27 cellular contexts compared by ENCODE assay signal in the genomic region with DNA sequence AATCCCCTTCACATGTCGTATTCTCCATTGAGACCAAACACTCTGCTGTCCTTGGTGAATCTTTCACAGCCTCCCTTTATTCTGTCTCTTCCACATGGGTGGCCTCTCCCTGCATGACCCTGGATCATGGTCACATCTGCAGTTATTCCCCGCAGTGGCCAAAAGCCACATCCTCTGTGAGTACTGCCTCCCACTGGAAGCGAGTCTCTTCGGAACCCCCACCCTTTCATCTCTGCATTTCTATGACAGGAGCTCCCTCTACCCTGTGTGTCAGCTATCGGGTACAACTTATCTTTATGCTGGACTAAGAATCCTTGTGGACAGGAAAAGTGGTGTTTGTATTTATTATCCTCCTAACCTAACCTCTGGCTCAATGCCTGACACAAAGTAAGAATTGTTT. TPM values are rescaled to one million over a fixed set of nuclear protein-coding genes. Genes with fewer than 3 reads are reported as not detected.
"Had no signal": no experiment of that assay in that cellular context is flagged by ENCODE, and none has a peak within 500 bp of the region (broad histone marks: within the 10 kb centered on the region; RNA-seq: fewer than 3 reads in every experiment).

No MANE protein-coding gene starts in this region.

- H3K36me3 ChIP-seq: ascending aorta had no signal

- FAIRE-seq: TTC549 had no signal

- H3K27ac ChIP-seq: ascending aorta, body of pancreas, RWPE1 had no signal

- H3K4me1 Mint-ChIP-seq: activated CD4-positive, alpha-beta T cell treated with anti-CD3 and anti-CD28 coated beads, Interleukin-2, amount 10 ng/mL, durations not matched to agents 7 days and 5 days; activated naive CD8-positive, alpha-beta T cell treated with anti-CD3 and anti-CD28 coated beads, Interleukin-2, amount 50 U/mL, for 24 hours had no signal

- DNase-seq: activated B cell treated with CpG ODN at 0.5 μM for 24 hours; activated CD4-positive, alpha-beta memory T cell treated with anti-CD3 and anti-CD28 coated beads for 36 hours; activated CD4-positive, alpha-beta T cell treated with anti-CD3 and anti-CD28 coated beads, Interleukin-2, amount 10 ng/mL, durations not matched to agents 7 days and 5 days; activated CD8-positive, alpha-beta memory T cell treated with anti-CD3 and anti-CD28 coated beads for 24 hours; activated effector memory CD4-positive, alpha-beta T cell treated with anti-CD3 and anti-CD28 coated beads, Interleukin-2, amount 50 U/mL, for 16 hours; activated naive CD4-positive, alpha-beta T cell treated with Interleukin-2 at 50 U/mL for 16 hours; activated naive CD8-positive, alpha-beta T cell treated with anti-CD3 and anti-CD28 coated beads, Interleukin-2, amount 50 U/mL, for 24 hours; activated T-cell treated with anti-CD3 and anti-CD28 coated beads, Interleukin-2, amount 50 U/mL, for 4 hours; amniotic stem cell; body of pancreas; KG1; NCI-H1092; NCI-H1694; NCI-H2029; NCI-H2107; NCI-H2171 treated with DMSO at 0.1 percent for 48 hours; NCI-H226; NCI-H526 treated with DMSO at 0.1 percent for 48 hours; SIG-M5; T-helper 17 cell; T-helper 9 cell had no signal

- H3K4me3 Mint-ChIP-seq: activated B cell treated with CpG ODN at 0.5 μM for 24 hours; activated CD4-positive, alpha-beta memory T cell treated with anti-CD3 and anti-CD28 coated beads for 36 hours; activated CD4-positive, alpha-beta T cell treated with anti-CD3 and anti-CD28 coated beads, Interleukin-2, amount 10 ng/mL, durations not matched to agents 7 days and 5 days; activated naive CD8-positive, alpha-beta T cell treated with anti-CD3 and anti-CD28 coated beads, Interleukin-2, amount 50 U/mL, for 24 hours; activated T-cell treated with anti-CD3 and anti-CD28 coated beads, Interleukin-2, amount 50 U/mL, for 4 hours; T-helper 17 cell had no signal

- ATAC-seq: activated naive CD4-positive, alpha-beta T cell treated with anti-CD3 and anti-CD28 coated beads, Interleukin-2, amount 50 U/mL, for 72 hours; activated naive CD8-positive, alpha-beta T cell treated with anti-CD3 and anti-CD28 coated beads, Interleukin-2, amount 50 U/mL, for 24 hours; activated T-cell treated with anti-CD3 and anti-CD28 coated beads, Interleukin-2, amount 50 U/mL, for 4 hours; body of pancreas; Panc1; T-helper 17 cell had no signal

- H3K9me3 ChIP-seq: ascending aorta, body of pancreas had no signal

- H3K27me3 ChIP-seq: ascending aorta, body of pancreas had no signal

- H3K9me3 Mint-ChIP-seq: activated B cell treated with CpG ODN at 0.5 μM for 24 hours; activated CD4-positive, alpha-beta memory T cell treated with anti-CD3 and anti-CD28 coated beads for 36 hours; activated CD4-positive, alpha-beta T cell treated with anti-CD3 and anti-CD28 coated beads, Interleukin-2, amount 10 ng/mL, durations not matched to agents 7 days and 5 days; activated naive CD4-positive, alpha-beta T cell treated with anti-CD3 and anti-CD28 coated beads, Interleukin-2, amount 50 U/mL, for 72 hours; activated naive CD8-positive, alpha-beta T cell treated with anti-CD3 and anti-CD28 coated beads, Interleukin-2, amount 50 U/mL, for 24 hours; activated T-cell treated with anti-CD3 and anti-CD28 coated beads, Interleukin-2, amount 50 U/mL, for 4 hours had no signal

- H3K4me3 ChIP-seq: ascending aorta, body of pancreas had no signal

- H3K4me1 ChIP-seq: ascending aorta, body of pancreas had no signal

- H3K27ac Mint-ChIP-seq: activated B cell treated with CpG ODN at 0.5 μM for 24 hours; activated CD4-positive, alpha-beta memory T cell treated with anti-CD3 and anti-CD28 coated beads for 36 hours; activated CD4-positive, alpha-beta T cell treated with anti-CD3 and anti-CD28 coated beads, Interleukin-2, amount 10 ng/mL, durations not matched to agents 7 days and 5 days; activated naive CD4-positive, alpha-beta T cell treated with anti-CD3 and anti-CD28 coated beads, Interleukin-2, amount 50 U/mL, for 72 hours; activated naive CD8-positive, alpha-beta T cell treated with anti-CD3 and anti-CD28 coated beads, Interleukin-2, amount 50 U/mL, for 24 hours; T-helper 17 cell had no signal

- H3K36me3 Mint-ChIP-seq: activated CD4-positive, alpha-beta memory T cell treated with anti-CD3 and anti-CD28 coated beads for 36 hours; activated naive CD4-positive, alpha-beta T cell treated with anti-CD3 and anti-CD28 coated beads, Interleukin-2, amount 50 U/mL, for 72 hours had no signal

RNA-seq across cellular contexts. Expression of a gene that starts 48.6 kb away (rescaled TPM):
- total RNA-seq: activated B cell treated with CpG ODN at 0.5 μM for 24 hours; activated naive CD4-positive, alpha-beta T cell treated with anti-CD3 and anti-CD28 coated beads, Interleukin-2, amount 50 U/mL, for 72 hours; LHCN-M2; T-helper 17 cell had no signal
